8 cellular contexts compared by ENCODE assay signal in the genomic region with DNA sequence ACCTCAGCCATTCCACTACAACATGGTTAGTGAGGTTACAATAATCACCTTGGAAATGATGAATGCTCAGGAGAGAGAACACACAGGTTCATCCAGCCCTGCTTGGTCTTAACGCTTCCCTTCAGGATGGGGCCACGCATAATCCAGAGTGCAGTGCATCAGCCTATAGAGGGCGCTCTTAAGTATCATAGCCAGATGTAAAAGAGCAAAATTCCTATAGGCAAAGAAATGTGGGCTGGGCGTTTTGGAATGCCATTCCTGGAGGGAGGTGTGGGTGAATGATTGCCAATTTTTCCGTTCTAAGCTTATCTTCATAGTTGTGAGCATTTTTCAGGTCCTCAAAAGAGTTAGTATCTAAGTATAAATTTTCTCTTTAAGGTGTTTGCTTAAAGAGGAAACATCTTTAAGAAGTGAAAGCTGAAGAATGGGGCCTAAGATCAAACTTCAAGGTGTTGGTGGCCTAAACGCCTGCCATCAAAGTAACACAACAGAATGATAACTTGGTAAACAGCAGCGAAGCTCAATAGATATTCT. TPM values are rescaled to one million over a fixed set of nuclear protein-coding genes. Genes with fewer than 3 reads are reported as not detected.
A peak's percentile ranks its signal among the peaks of the same experiment; 100 is the strongest.
DNase-seq lines count a peak whose midpoint lies in the region; ATAC-seq and TF ChIP-seq lines count a peak whose summit lies in the region.

No MANE protein-coding gene starts in this region.

- H3K27me3 Mint-ChIP-seq in Calu3 (ENCODE audit: unreplicated experiment) (peaks cover 13% of the 10 kb centered on the region), activated B cell treated with CpG ODN at 0.5 μM for 24 hours (no peaks in the 10 kb centered on the region)

- no TSS peak for BruUV-seq in Calu3 (replicated peaks; lab: Mats Ljungman, UMichigan)

- CTCF ChIA-PET in Calu3 (lab: Charles Lee) (interaction anchor here (0.6 to 2.1 kb wide), 7 partner anchors 21 to 84 kb away, joined by 3 to 12 read pairs (median 4); no protein-coding TSS in a partner anchor), activated B cell treated with CpG ODN at 0.5 μM for 24 hours (lab: Charles Lee) (interaction anchor here (0.6 to 7.9 kb wide), 30 partner anchors 10 to 212 kb away, joined by 3 to 113 read pairs (median 4); no protein-coding TSS in a partner anchor)

- H3K27ac Mint-ChIP-seq in Calu3 (ENCODE audit: unreplicated experiment) (no peak overlapping the region), activated B cell treated with CpG ODN at 0.5 μM for 24 hours (peak overlapping the region; percentile 91)

- POLR2A ChIA-PET in activated B cell treated with CpG ODN at 0.5 μM for 24 hours (lab: Charles Lee): interaction anchor here (0.7 to 10.9 kb wide), 16 partner anchors 14 to 109 kb away, joined by 3 to 135 read pairs (median 5); no protein-coding TSS in a partner anchor

- H3K4me1 Mint-ChIP-seq in Calu3 (ENCODE audit: low read depth, unreplicated experiment) (peaks cover 9% of the 10 kb centered on the region), activated B cell treated with CpG ODN at 0.5 μM for 24 hours (peaks cover 97% of the 10 kb centered on the region)

- TF ChIP-seq CTCF in Calu3 (IDR thresholded peaks at IDR 0.05; ENCODE audit: unreplicated experiment) (peak; percentile 78), activated B cell treated with CpG ODN at 0.5 μM for 24 hours (IDR thresholded peaks at IDR 0.05) (peak; percentile 32)

- peaks cover 3% of the 10 kb centered on the region for H3K9me3 Mint-ChIP-seq in Calu3 (ENCODE audit: low read depth, unreplicated experiment)
- H3K9me3 Mint-ChIP-seq in activated B cell treated with CpG ODN at 0.5 μM for 24 hours: no peaks in the 10 kb centered on the region

- no peak overlapping the region for H3K4me3 Mint-ChIP-seq in Calu3 (ENCODE audit: low read depth, unreplicated experiment)
- H3K4me3 Mint-ChIP-seq in activated B cell treated with CpG ODN at 0.5 μM for 24 hours: peak overlapping the region; percentile 91

- H3K36me3 Mint-ChIP-seq in Calu3 (ENCODE audit: insufficient read depth, unreplicated experiment) (no peaks in the 10 kb centered on the region), activated B cell treated with CpG ODN at 0.5 μM for 24 hours (ENCODE audit: low read depth) (peaks cover 61% of the 10 kb centered on the region)

- DNase-seq in Calu3: peak; percentile 36
- DNase-seq in activated B cell treated with CpG ODN at 0.5 μM for 24 hours: no peak
- peak; percentile 20 for DNase-seq in iris pigment epithelial cell (ENCODE audit: low read depth)

- intact Hi-C loops in Calu3 (cut with micrococcal nuclease; ENCODE audit: unreplicated experiment) (loop anchor here (5.0 kb wide), 1 partner anchor 58 kb away; no protein-coding TSS in a partner anchor), activated B cell treated with CpG ODN at 0.5 μM for 24 hours (cut with micrococcal nuclease) (loop anchor here (1.0 to 2.0 kb wide), 3 partner anchors 47 to 137 kb away; no protein-coding TSS in a partner anchor)

- peak; percentile 25 for ATAC-seq in HG03045 (IDR thresholded peaks at IDR 0.05; ENCODE audit: unreplicated experiment)
- ATAC-seq in activated B cell treated with CpG ODN at 0.5 μM for 24 hours (ENCODE audit: low read depth): no peak
- ATAC-seq in GM21717 (IDR thresholded peaks at IDR 0.05; ENCODE audit: unreplicated experiment): no peak
- no peak for ATAC-seq in HG02759 (IDR thresholded peaks at IDR 0.05; ENCODE audit: unreplicated experiment)
- ATAC-seq in HG03095 (IDR thresholded peaks at IDR 0.05; ENCODE audit: unreplicated experiment): no peak
- no peak for ATAC-seq in GM21619 (IDR thresholded peaks at IDR 0.05; ENCODE audit: unreplicated experiment)

RNA-seq across cellular contexts. Expression of a gene that starts 1.8 kb away (rescaled TPM):
- total RNA-seq in Calu3 (2022): 0.47 and 4.7 TPM in 2 replicates
- 260 and 302 TPM in 2 replicates for total RNA-seq in activated B cell treated with CpG ODN at 0.5 μM for 24 hours

Comparison
In these comparisons a context has a peak if more than half of its experiments do, and no peak if none do; other contexts are left out.
1. RNA of a gene that starts 1.8 kb away (total RNA-seq): 260 to 302 TPM in activated B cell treated with CpG ODN at 0.5 μM for 24 hours; 0.47 to 4.7 TPM in Calu3; every median in the first group is over 10 times any median in the second.